17 cellular contexts compared by ENCODE assay signal in the genomic region with DNA sequence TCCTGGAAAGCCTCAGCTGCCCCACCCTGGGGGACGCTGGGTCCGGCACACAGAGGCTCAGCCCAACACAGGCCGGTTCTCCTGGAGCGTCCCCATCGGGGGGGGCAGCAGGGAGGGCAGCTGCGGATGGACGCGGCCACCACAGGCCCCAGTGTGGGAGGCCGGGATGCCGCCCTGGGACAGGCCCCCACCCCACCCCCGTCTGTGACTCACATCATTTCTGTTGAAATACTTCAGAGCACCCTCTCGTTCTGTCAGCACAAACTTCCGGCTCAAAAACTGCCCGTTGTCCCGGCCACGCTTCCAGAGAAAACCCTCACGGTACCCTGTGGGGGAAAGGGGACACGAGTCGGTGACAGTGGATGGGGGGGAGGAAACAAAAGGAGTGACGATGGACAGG. TPM values are rescaled to one million over a fixed set of nuclear protein-coding genes. Genes with fewer than 3 reads are reported as not detected.
DNase-seq lines count a peak whose midpoint lies in the region; ATAC-seq and TF ChIP-seq lines count a peak whose summit lies in the region.
"Had no signal": no experiment of that assay in that cellular context is flagged by ENCODE, and none has a peak within 500 bp of the region (broad histone marks: within the 10 kb centered on the region; RNA-seq: fewer than 3 reads in every experiment).

No MANE protein-coding gene starts in this region.

- H3K4me1 ChIP-seq in left ventricle myocardium inferior (peaks cover 11% of the 10 kb centered on the region), vagina (peaks cover 25% of the 10 kb centered on the region), neural progenitor cell (peaks cover 2% of the 10 kb centered on the region)
- H3K4me1 ChIP-seq: Caco-2 had no signal

- H3K27me3 ChIP-seq in left ventricle myocardium inferior (ENCODE audit: low read depth) (peaks cover 20% of the 10 kb centered on the region), vagina (no peaks in the 10 kb centered on the region), neural progenitor cell (peaks cover 60% of the 10 kb centered on the region)

- TF ChIP-seq CTCF in left ventricle myocardium inferior (IDR thresholded peaks at IDR 0.05; ENCODE audit: borderline replicate concordance): no peak
- no peak for TF ChIP-seq CTCF in fibroblast of villous mesenchyme (IDR thresholded peaks at IDR 0.05; ENCODE audit: insufficient read depth, low read depth, low read length)
- TF ChIP-seq CTCF in vagina (IDR thresholded peaks at IDR 0.05): no peak
- TF ChIP-seq CTCF in neural progenitor cell (IDR thresholded peaks at IDR 0.05): no peak

- intact Hi-C loops in left ventricle myocardium inferior (cut with micrococcal nuclease) (no loop called here), cardiac septum (cut with DNase I) (loop anchor here (5.0 kb wide), 1 partner anchor 52 kb away; no protein-coding TSS in a partner anchor), vagina (cut with DNase I) (no loop called here)

- no peaks in the 10 kb centered on the region for H4K20me1 ChIP-seq in neural progenitor cell (ENCODE audit: low read depth)

- H3K4me1 Mint-ChIP-seq in neural progenitor cell: peaks cover 4% of the 10 kb centered on the region

- H3K36me3 ChIP-seq in left ventricle myocardium inferior: no peaks in the 10 kb centered on the region
- no peaks in the 10 kb centered on the region for H3K36me3 ChIP-seq in vagina
- H3K36me3 ChIP-seq in neural progenitor cell: no peaks in the 10 kb centered on the region
- H3K36me3 ChIP-seq: brain microvascular endothelial cell had no signal

- H3K27ac ChIP-seq in left ventricle myocardium inferior (replicated peaks): no peak overlapping the region
- peak overlapping the region; percentile 57 for H3K27ac ChIP-seq in vagina
- no peak overlapping the region for H3K27ac ChIP-seq in neural progenitor cell
- H3K27ac ChIP-seq: brain microvascular endothelial cell had no signal

- H3K9ac ChIP-seq in neural progenitor cell: no peak overlapping the region

- H3K4me3 ChIP-seq in left ventricle myocardium inferior: peak overlapping the region; percentile 27
- H3K4me3 ChIP-seq in fibroblast of villous mesenchyme (ENCODE audit: low read depth, low read length): peak overlapping the region; percentile 40
- no peak overlapping the region for H3K4me3 ChIP-seq in vagina
- no peak overlapping the region for H3K4me3 ChIP-seq in neural progenitor cell

- H3K27me3 Mint-ChIP-seq in neural progenitor cell (ENCODE audit: insufficient read depth, low read depth): peaks cover 14% of the 10 kb centered on the region

- H3K9me3 Mint-ChIP-seq in neural progenitor cell: no peaks in the 10 kb centered on the region

- no peak overlapping the region for H3K27ac Mint-ChIP-seq in neural progenitor cell

- no peaks in the 10 kb centered on the region for H3K9me3 ChIP-seq in left ventricle myocardium inferior (replicated peaks)
- H3K9me3 ChIP-seq in vagina: no peaks in the 10 kb centered on the region
- no peaks in the 10 kb centered on the region for H3K9me3 ChIP-seq in neural progenitor cell (ENCODE audit: low read depth)
- H3K9me3 ChIP-seq: Caco-2 had no signal

- no peaks in the 10 kb centered on the region for H3F3A ChIP-seq in neural progenitor cell (ENCODE audit: low read depth)

- no peak overlapping the region for H2AFZ ChIP-seq in neural progenitor cell (replicated peaks)

- H3K4me2 ChIP-seq in neural progenitor cell: no peak overlapping the region

- H3K36me3 Mint-ChIP-seq in neural progenitor cell: no peaks in the 10 kb centered on the region

- no peak for TF ChIP-seq POLR2A in vagina (IDR thresholded peaks at IDR 0.05)

- H3K79me2 ChIP-seq in neural progenitor cell (ENCODE audit: low read depth): no peaks in the 10 kb centered on the region

- no peak overlapping the region for H3K4me3 Mint-ChIP-seq in neural progenitor cell

- ATAC-seq in SK-N-SH treated with all-trans-retinoic acid at 6 μM for 48 hours (peak; percentile 1; the same call in 2 of the 3 replicates), GM21515 (IDR thresholded peaks at IDR 0.05; ENCODE audit: unreplicated experiment) (no peak), HG03045 (IDR thresholded peaks at IDR 0.05; ENCODE audit: unreplicated experiment) (no peak)

- DNase-seq in left ventricle myocardium inferior: no peak
- no peak for DNase-seq in cardiac septum (ENCODE audit: low spot score)
- peak; percentile 73 for DNase-seq in fibroblast of villous mesenchyme (ENCODE audit: low read depth)
- no peak for DNase-seq in vagina (ENCODE audit: extremely low spot score in 2 of 2)
- DNase-seq in neural progenitor cell (ENCODE audit: low spot score): no peak
- DNase-seq: activated naive CD4-positive, alpha-beta T cell; brain microvascular endothelial cell; Caco-2; GF-D8; head of caudate nucleus; NCI-H1930; NCI-H774; posterior cingulate gyrus; stimulated activated CD4-positive, alpha-beta T cell treated with anti-CD3 and anti-CD28 coated beads, Interleukin-15, amount 100 ng/mL, for 24 hours had no signal

TF ChIP-seq in SK-N-SH treated with all-trans-retinoic acid at 6 μM for 48 hours, 23 proteins besides CTCF, POLR2A, EP300 and RAD21:
- TF ChIP-seq ZFP3 (CRISPR knock-in tag; IDR thresholded peaks at IDR 0.05): no peak
- TF ChIP-seq, protein P1, sequence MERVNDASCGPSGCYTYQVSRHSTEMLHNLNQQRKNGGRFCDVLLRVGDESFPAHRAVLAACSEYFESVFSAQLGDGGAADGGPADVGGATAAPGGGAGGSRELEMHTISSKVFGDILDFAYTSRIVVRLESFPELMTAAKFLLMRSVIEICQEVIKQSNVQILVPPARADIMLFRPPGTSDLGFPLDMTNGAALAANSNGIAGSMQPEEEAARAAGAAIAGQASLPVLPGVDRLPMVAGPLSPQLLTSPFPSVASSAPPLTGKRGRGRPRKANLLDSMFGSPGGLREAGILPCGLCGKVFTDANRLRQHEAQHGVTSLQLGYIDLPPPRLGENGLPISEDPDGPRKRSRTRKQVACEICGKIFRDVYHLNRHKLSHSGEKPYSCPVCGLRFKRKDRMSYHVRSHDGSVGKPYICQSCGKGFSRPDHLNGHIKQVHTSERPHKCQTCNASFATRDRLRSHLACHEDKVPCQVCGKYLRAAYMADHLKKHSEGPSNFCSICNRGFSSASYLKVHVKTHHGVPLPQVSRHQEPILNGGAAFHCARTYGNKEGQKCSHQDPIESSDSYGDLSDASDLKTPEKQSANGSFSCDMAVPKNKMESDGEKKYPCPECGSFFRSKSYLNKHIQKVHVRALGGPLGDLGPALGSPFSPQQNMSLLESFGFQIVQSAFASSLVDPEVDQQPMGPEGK (CRISPR knock-in tag; IDR thresholded peaks at IDR 0.05; ENCODE audit: borderline replicate concordance): peak; percentile 88; the same call in 1 of the 2 replicates

RNA-seq across cellular contexts. Expression of a gene that starts 28.5 kb away (rescaled TPM):
- total RNA-seq in left ventricle myocardium inferior (22.9 TPM), cardiac septum (21.3 TPM), fibroblast of villous mesenchyme (15.1 and 22.5 TPM in 2 replicates), vagina (35.8 TPM), neural progenitor cell (ENCODE audit: low replicate concordance) (17.2 and 35.7 TPM in 2 replicates)

RNA-seq across cellular contexts. Expression of a gene that starts 49.6 kb away (rescaled TPM):
- total RNA-seq in left ventricle myocardium inferior (8.4 TPM), cardiac septum (12.5 TPM), fibroblast of villous mesenchyme (1.3 and 2.3 TPM in 2 replicates), vagina (4.2 TPM), neural progenitor cell (ENCODE audit: low replicate concordance) (0.30 and 2.0 TPM in 2 replicates)

Comparison
In these comparisons a context has a peak if more than half of its experiments do, and no peak if none do; other contexts are left out.
1. H3K4me3 ChIP-seq: peak in left ventricle myocardium inferior (single experiment) and fibroblast of villous mesenchyme (single experiment); none in vagina (0 of 2) and neural progenitor cell (single experiment).